Comparison of ENCODE assay signal across 11 cellular contexts in the genomic region with DNA sequence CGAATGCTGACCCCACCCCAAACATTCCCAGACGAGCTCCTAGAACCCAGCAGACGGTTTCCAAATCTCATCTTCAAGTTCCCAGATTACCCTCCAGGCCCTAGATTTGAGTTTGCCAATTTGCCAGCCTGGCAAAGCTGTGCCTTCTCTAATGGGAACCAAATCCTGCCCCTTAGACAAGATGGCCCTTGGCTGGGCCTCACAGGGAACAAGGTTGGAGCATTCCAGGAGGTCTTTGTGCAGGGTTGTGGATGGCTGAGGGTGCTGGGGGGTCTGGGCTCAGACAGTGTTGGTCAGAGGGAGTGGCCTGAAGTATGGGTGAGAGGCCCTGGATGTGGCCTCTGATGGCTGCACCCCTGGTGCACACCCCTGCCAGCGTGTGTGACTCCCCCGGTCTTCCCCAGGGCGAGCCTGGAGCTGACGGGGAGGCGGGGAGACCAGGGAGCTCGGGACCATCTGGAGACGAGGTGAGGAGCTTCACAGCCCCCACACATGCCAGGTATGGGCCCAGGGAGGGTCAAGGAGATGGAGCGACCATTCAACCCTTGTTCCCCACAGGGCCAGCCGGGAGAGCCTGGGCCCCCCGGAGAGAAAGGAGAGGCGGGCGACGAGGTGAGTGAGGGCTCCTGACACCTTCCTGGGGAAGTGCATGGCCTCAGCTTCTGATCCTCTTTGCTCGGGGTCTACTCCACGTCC. TPM values are rescaled to one million over a fixed set of nuclear protein-coding genes. Genes with fewer than 3 reads are reported as not detected.
DNase-seq lines count a peak whose midpoint lies in the region; ATAC-seq and TF ChIP-seq lines count a peak whose summit lies in the region.
"Had no signal": no experiment of that assay in that cellular context is flagged by ENCODE, and none has a peak within 500 bp of the region (broad histone marks: within the 10 kb centered on the region; RNA-seq: fewer than 3 reads in every experiment).

No MANE protein-coding gene starts in this region.

- WGBS in smooth muscle cell (ENCODE audit: low lambda C conversion rate) = 92% methylated on average over 12 of the region's 18 CpGs

- H4K20me1 ChIP-seq in smooth muscle cell (ENCODE audit: low read depth) = peaks cover 90% of the 10 kb centered on the region

- H3K27ac ChIP-seq in WERI-Rb-1 (no peak overlapping the region), smooth muscle cell (ENCODE audit: low read depth) (peak overlapping the region; percentile 75)

- H3K79me2 ChIP-seq in smooth muscle cell (ENCODE audit: low read depth) = peaks cover 84% of the 10 kb centered on the region

- intact Hi-C loops in left ventricle myocardium superior (cut with micrococcal nuclease) = no loop called here

- H3K9me3 ChIP-seq in WERI-Rb-1 (ENCODE audit: severe bottlenecking) (no peaks in the 10 kb centered on the region), smooth muscle cell (replicated peaks; ENCODE audit: low read depth) (no peaks in the 10 kb centered on the region)
- H3K9me3 ChIP-seq: gastrocnemius medialis had no signal

- H3K27me3 ChIP-seq in H7 (ENCODE audit: control insufficient read depth, insufficient read depth, low read length) (no peaks in the 10 kb centered on the region), WERI-Rb-1 (ENCODE audit: insufficient read depth, low read depth, severe bottlenecking) (no peaks in the 10 kb centered on the region), smooth muscle cell (ENCODE audit: low read depth) (no peaks in the 10 kb centered on the region)
- H3K27me3 ChIP-seq: gastrocnemius medialis had no signal

- H2AFZ ChIP-seq in smooth muscle cell (ENCODE audit: low read depth) = no peak overlapping the region

- no peak overlapping the region for H3K4me2 ChIP-seq in smooth muscle cell

- H3K36me3 ChIP-seq in H7 (replicated peaks; ENCODE audit: control insufficient read depth, insufficient read depth, low read length) = peaks cover 2% of the 10 kb centered on the region
- peaks cover 11% of the 10 kb centered on the region; the same call in 1 of the 2 replicates for H3K36me3 ChIP-seq in WERI-Rb-1
- H3K36me3 ChIP-seq in smooth muscle cell (ENCODE audit: low read depth) = no peaks in the 10 kb centered on the region

- no peaks in the 10 kb centered on the region for H3K4me1 ChIP-seq in smooth muscle cell (ENCODE audit: low read depth)
- H3K4me1 ChIP-seq: gastrocnemius medialis had no signal

- peaks cover 31% of the 10 kb centered on the region for H3F3A ChIP-seq in smooth muscle cell (ENCODE audit: low read depth)

- no peak overlapping the region for H3K9ac ChIP-seq in smooth muscle cell (ENCODE audit: low read depth)

- no peak for ATAC-seq in left ventricle myocardium superior
- ATAC-seq: gastrocnemius medialis; stimulated activated naive CD8-positive, alpha-beta T cell treated with anti-CD3 and anti-CD28 coated beads, Interleukin-15, Interleukin-2, amounts not matched to agents 100 U/mL and 50 U/mL, for 24 hours had no signal

- TF ChIP-seq CTCF in WERI-Rb-1 (IDR thresholded peaks at IDR 0.05; ENCODE audit: low read depth, low read length) (no peak), smooth muscle cell (IDR thresholded peaks at IDR 0.05; ENCODE audit: borderline replicate concordance, insufficient read depth, poor library complexity, severe bottlenecking) (no peak)

- H3K4me3 ChIP-seq in H7 (ENCODE audit: insufficient read depth, low read depth, low read length) (no peak overlapping the region), WERI-Rb-1 (ENCODE audit: low read depth, low read length) (no peak overlapping the region), smooth muscle cell (no peak overlapping the region)
- H3K4me3 ChIP-seq: gastrocnemius medialis had no signal

- DNase-seq in H7 = peak; percentile 59
- peak; percentile 7 for DNase-seq in WERI-Rb-1
- DNase-seq in left ventricle myocardium superior = peak; percentile 23
- no peak for DNase-seq in smooth muscle cell (lab: John Stamatoyannopoulos, UW; ENCODE audit: unreplicated experiment)
- no peak for DNase-seq in nucleus accumbens (lab: John Stamatoyannopoulos, UW)
- no peak for DNase-seq in GM03348 (ENCODE audit: low spot score)
- no peak for DNase-seq in SW 1271 (lab: John Stamatoyannopoulos, UW)
- DNase-seq: NCI-H1417; retina; stimulated activated naive CD8-positive, alpha-beta T cell treated with anti-CD3 and anti-CD28 coated beads, Interleukin-15, Interleukin-2, amounts not matched to agents 100 U/mL and 50 U/mL, for 24 hours had no signal

RNA-seq across cellular contexts. Expression of a gene that starts 10.2 kb away (rescaled TPM):
- 243 and 283 TPM in 2 replicates for total RNA-seq in H7 (2014; rRNA removed; shearing (Covaris generic))
- total RNA-seq in left ventricle myocardium superior = 188 TPM
- total RNA-seq in smooth muscle cell = 1,267 and 1,292 TPM in 2 replicates
- 2,075 and 2,827 TPM in 2 replicates for polyA plus RNA-seq in smooth muscle cell

Comparison
In these comparisons a context has a peak if more than half of its experiments do, and no peak if none do; other contexts are left out.
1. DNase-seq: peak in H7 (single experiment), WERI-Rb-1 (single experiment) and left ventricle myocardium superior (single experiment); none in smooth muscle cell (single experiment), nucleus accumbens (0 of 56), GM03348 (single experiment) and SW 1271 (0 of 2).